ENCODE assay signal across 8 cellular contexts in the genomic region with DNA sequence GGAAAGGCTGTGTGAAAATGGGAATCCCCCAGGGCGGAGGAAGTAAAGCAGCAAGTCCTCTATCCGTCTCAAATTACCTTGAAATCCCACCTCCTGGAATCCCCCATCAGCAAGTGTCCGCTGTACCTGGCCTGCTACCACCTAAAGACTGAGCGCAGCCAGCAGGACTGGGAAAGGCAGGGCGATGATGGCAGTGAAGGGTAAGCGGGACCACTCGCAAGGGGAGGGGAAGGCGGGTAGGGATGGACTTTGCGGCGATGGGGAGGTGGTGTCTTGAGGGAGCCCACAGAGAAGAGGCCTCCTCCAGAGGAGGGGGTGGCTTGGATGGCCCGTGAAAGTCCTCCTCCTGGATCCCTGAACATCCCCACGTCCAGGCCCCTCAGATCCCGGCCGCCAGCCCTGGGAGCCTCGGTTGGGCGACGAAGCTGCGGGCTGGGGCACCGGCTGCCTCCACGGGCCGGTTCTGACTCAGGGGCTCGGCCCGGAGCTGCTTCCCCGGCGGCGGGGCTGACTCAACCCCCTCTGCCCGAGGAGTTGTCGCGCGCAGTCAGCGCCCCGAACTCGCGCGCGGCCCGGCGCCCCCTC. TPM values are rescaled to one million over a fixed set of nuclear protein-coding genes. Genes with fewer than 3 reads are reported as not detected.
DNase-seq lines count a peak whose midpoint lies in the region; ATAC-seq and TF ChIP-seq lines count a peak whose summit lies in the region.

No MANE protein-coding gene starts in this region.

- ATAC-seq in natural killer cell (no peak), HG03108 (IDR thresholded peaks at IDR 0.05; ENCODE audit: unreplicated experiment) (no peak), HG02763 (IDR thresholded peaks at IDR 0.05; ENCODE audit: unreplicated experiment) (no peak)

- DNase-seq in activated naive CD4-positive, alpha-beta T cell treated with anti-CD3 and anti-CD28 coated beads, Interleukin-2, amount 10 ng/mL, durations not matched to agents 7 days and 5 days: no peak
- DNase-seq in activated naive CD4-positive, alpha-beta T cell treated with Interleukin-2 at 50 U/mL for 16 hours: no peak
- peak; percentile 54 for DNase-seq in T1000 (lab: John Stamatoyannopoulos, UW)
- DNase-seq in fibroblast of gingiva (ENCODE audit: low read depth): peak; percentile 62
- DNase-seq in natural killer cell: no peak
- DNase-seq in NOMO-1 treated with dmso at 0.1 percent for 144 hours (lab: John Stamatoyannopoulos, UW; ENCODE audit: unreplicated experiment): no peak

- CTCF ChIA-PET in activated naive CD4-positive, alpha-beta T cell treated with anti-CD3 and anti-CD28 coated beads, Interleukin-2, amount 10 ng/mL, durations not matched to agents 7 days and 5 days (lab: Charles Lee): no interaction called here

- H3K36me3 Mint-ChIP-seq in activated naive CD4-positive, alpha-beta T cell treated with anti-CD3 and anti-CD28 coated beads, Interleukin-2, amount 10 ng/mL, durations not matched to agents 7 days and 5 days: no peaks in the 10 kb centered on the region
- no peaks in the 10 kb centered on the region for H3K36me3 Mint-ChIP-seq in natural killer cell

- H3K9me3 Mint-ChIP-seq in activated naive CD4-positive, alpha-beta T cell treated with anti-CD3 and anti-CD28 coated beads, Interleukin-2, amount 10 ng/mL, durations not matched to agents 7 days and 5 days: no peaks in the 10 kb centered on the region
- H3K9me3 Mint-ChIP-seq in natural killer cell: no peaks in the 10 kb centered on the region

- H3K27ac Mint-ChIP-seq in activated naive CD4-positive, alpha-beta T cell treated with anti-CD3 and anti-CD28 coated beads, Interleukin-2, amount 10 ng/mL, durations not matched to agents 7 days and 5 days: no peak overlapping the region
- H3K27ac Mint-ChIP-seq in natural killer cell: no peak overlapping the region

- peak overlapping the region; percentile 49 for H3K4me3 Mint-ChIP-seq in activated naive CD4-positive, alpha-beta T cell treated with anti-CD3 and anti-CD28 coated beads, Interleukin-2, amount 10 ng/mL, durations not matched to agents 7 days and 5 days
- peak overlapping the region; percentile 76 for H3K4me3 Mint-ChIP-seq in natural killer cell

- peaks cover 67% of the 10 kb centered on the region for H3K27me3 Mint-ChIP-seq in activated naive CD4-positive, alpha-beta T cell treated with anti-CD3 and anti-CD28 coated beads, Interleukin-2, amount 10 ng/mL, durations not matched to agents 7 days and 5 days
- H3K27me3 Mint-ChIP-seq in natural killer cell (ENCODE audit: low read depth in 2 of 2): peaks cover 34 to 59% of the 10 kb centered on the region in 2 donors

- no peak for TF ChIP-seq CTCF in natural killer cell (IDR thresholded peaks at IDR 0.05)

- H3K4me1 Mint-ChIP-seq in activated naive CD4-positive, alpha-beta T cell treated with anti-CD3 and anti-CD28 coated beads, Interleukin-2, amount 10 ng/mL, durations not matched to agents 7 days and 5 days: peaks cover 4% of the 10 kb centered on the region
- peaks cover 6% of the 10 kb centered on the region in 2 donors for H3K4me1 Mint-ChIP-seq in natural killer cell

- intact Hi-C loops in natural killer cell (cut with micrococcal nuclease): no loop called here

RNA-seq across cellular contexts. Expression of gene LARP6, which starts 0.6 kb away (rescaled TPM):
- not detected for total RNA-seq in natural killer cell

RNA-seq across cellular contexts. Expression of gene THAP10, which starts 38.9 kb away (rescaled TPM):
- not detected for total RNA-seq in natural killer cell

RNA-seq across cellular contexts. Expression of gene LRRC49, which starts 39.3 kb away (rescaled TPM):
- total RNA-seq in natural killer cell: under 1 TPM in 2 of 3 donors, not detected in 1; 0.14 to 0.38 TPM

Comparison
In these comparisons a context has a peak if more than half of its experiments do, and no peak if none do; other contexts are left out.
1. DNase-seq: peak in T1000 (single experiment) and fibroblast of gingiva (single experiment); none in activated naive CD4-positive, alpha-beta T cell treated with anti-CD3 and anti-CD28 coated beads, Interleukin-2, amount 10 ng/mL, durations not matched to agents 7 days and 5 days (single experiment), activated naive CD4-positive, alpha-beta T cell treated with Interleukin-2 at 50 U/mL for 16 hours (single experiment), natural killer cell (single experiment) and NOMO-1 treated with dmso at 0.1 percent for 144 hours (single experiment).